Comparison of ENCODE assay signal across 13 cellular contexts in the genomic region with DNA sequence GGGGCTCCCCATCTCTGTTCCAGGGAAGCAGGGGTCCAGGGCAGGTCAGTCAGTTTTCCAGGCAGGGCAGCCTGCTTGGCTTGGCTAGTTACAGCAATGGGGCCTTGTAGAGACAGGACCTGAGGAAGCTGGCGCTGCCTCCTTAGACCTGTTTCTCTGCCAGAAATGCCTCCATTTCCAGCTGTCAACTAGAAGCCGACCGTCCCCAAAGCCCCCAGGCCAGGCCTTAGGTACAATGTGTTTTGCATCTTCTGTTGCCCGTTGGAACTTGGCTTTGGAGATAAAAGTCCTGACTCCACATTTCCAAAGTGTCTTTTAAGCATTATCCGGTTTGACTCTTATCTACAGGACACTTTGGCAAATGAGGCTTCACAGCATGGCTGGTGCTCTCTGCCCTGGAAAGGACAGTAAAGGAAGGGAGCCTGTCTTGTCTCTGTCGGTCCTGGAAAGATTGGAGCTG. TPM values are rescaled to one million over a fixed set of nuclear protein-coding genes. Genes with fewer than 3 reads are reported as not detected.
A peak's percentile ranks its signal among the peaks of the same experiment; 100 is the strongest.
DNase-seq lines count a peak whose midpoint lies in the region; ATAC-seq, FAIRE-seq and TF ChIP-seq lines count a peak whose summit lies in the region.
"Had no signal": no experiment of that assay in that cellular context is flagged by ENCODE, and none has a peak within 500 bp of the region (broad histone marks: within the 10 kb centered on the region; RNA-seq: fewer than 3 reads in every experiment).

No MANE protein-coding gene starts in this region.

- H3K36me3 ChIP-seq in right atrium auricular region (no peaks in the 10 kb centered on the region), endodermal cell (ENCODE audit: control insufficient read depth, insufficient read depth, low read length) (no peaks in the 10 kb centered on the region), vagina (no peaks in the 10 kb centered on the region)

- H3K36me3 Mint-ChIP-seq in endodermal cell (ENCODE audit: low read depth) (no peaks in the 10 kb centered on the region), nephron (ENCODE audit: low read depth) (no peaks in the 10 kb centered on the region)
- H3K36me3 Mint-ChIP-seq: activated naive CD8-positive, alpha-beta T cell treated with anti-CD3 and anti-CD28 coated beads for 36 hours; memory B cell had no signal

- no peak overlapping the region for H3K9ac ChIP-seq in endodermal cell (ENCODE audit: extremely low read depth, low read length, poor library complexity, severe bottlenecking)

- peaks cover 0 to 56% of the 10 kb centered on the region in 2 donors for H3K4me1 ChIP-seq in right atrium auricular region
- H3K4me1 ChIP-seq in endodermal cell (ENCODE audit: control insufficient read depth, insufficient read depth, low read length), result no peaks in the 10 kb centered on the region
- peaks cover 89% of the 10 kb centered on the region for H3K4me1 ChIP-seq in vagina

- ATAC-seq in Right ventricle myocardium inferior, result no peak

- H3K27ac ChIP-seq in right atrium auricular region, result peak overlapping the region; percentile 75 to 82
- H3K27ac ChIP-seq in endodermal cell (ENCODE audit: low read depth, low read length), result no peak overlapping the region
- peak overlapping the region; percentile 98 for H3K27ac ChIP-seq in vagina

- no peaks in the 10 kb centered on the region for H3K27me3 Mint-ChIP-seq in endodermal cell (ENCODE audit: insufficient read depth)
- peaks cover 16% of the 10 kb centered on the region for H3K27me3 Mint-ChIP-seq in nephron (ENCODE audit: low read depth)

- H3K4me1 Mint-ChIP-seq in endodermal cell (peaks cover 5% of the 10 kb centered on the region), nephron (peaks cover 19% of the 10 kb centered on the region)

- FAIRE-seq in GM19239 (lab: Jason Lieb, UNC), result no peak
- FAIRE-seq: GM12892 had no signal

- TF ChIP-seq POLR2A in vagina (IDR thresholded peaks at IDR 0.05), result no peak

- H3K27ac Mint-ChIP-seq in endodermal cell (no peak overlapping the region), nephron (peak overlapping the region in 2 of 3 experiments; percentile 48 to 77)
- H3K27ac Mint-ChIP-seq: activated naive CD8-positive, alpha-beta T cell treated with anti-CD3 and anti-CD28 coated beads for 36 hours; memory B cell had no signal

- H3K9me3 ChIP-seq in right atrium auricular region (no peaks in the 10 kb centered on the region), endodermal cell (ENCODE audit: control insufficient read depth, low read length) (no peaks in the 10 kb centered on the region), vagina (no peaks in the 10 kb centered on the region)
- H3K9me3 ChIP-seq: testis had no signal

- no peak for TF ChIP-seq CTCF in right atrium auricular region (IDR thresholded peaks at IDR 0.05)
- no peak for TF ChIP-seq CTCF in endodermal cell (conservative IDR thresholded peaks at IDR 0.05)
- TF ChIP-seq CTCF in nephron (IDR thresholded peaks at IDR 0.05; ENCODE audit: unreplicated experiment in 3 of 3), result no peak
- no peak for TF ChIP-seq CTCF in vagina (IDR thresholded peaks at IDR 0.05)

- 78 to 86% methylated on average over 6 of the region's 6 CpGs for WGBS in endodermal cell (ENCODE audit: insufficient coverage in 1 of 2, insufficient read length in 1 of 2), 2 experiments

- no peak for DNase-seq in right atrium auricular region (ENCODE audit: low spot score)
- no peak for DNase-seq in Right ventricle myocardium inferior (ENCODE audit: missing footprints)
- peak; percentile 62 for DNase-seq in endodermal cell
- DNase-seq in vagina (ENCODE audit: extremely low spot score in 2 of 2), result no peak
- DNase-seq in GM19239 (ENCODE audit: insufficient read length, low spot score), result no peak
- DNase-seq in NCI-H146 (lab: John Stamatoyannopoulos, UW), result no peak
- DNase-seq in stimulated activated CD4-positive, alpha-beta T cell treated with anti-CD3 and anti-CD28 coated beads, Interleukin-1b, Interleukin-23, amount 100 ng/mL, for 48 hours, result no peak
- DNase-seq: activated naive CD8-positive, alpha-beta T cell treated with anti-CD3 and anti-CD28 coated beads for 36 hours; retina; testis had no signal

- H3K4me3 ChIP-seq in right atrium auricular region (no peak overlapping the region), endodermal cell (ENCODE audit: low read length) (no peak overlapping the region), vagina (no peak overlapping the region)
- H3K4me3 ChIP-seq: testis had no signal

- intact Hi-C loops in Right ventricle myocardium inferior (cut with DNase I) (no loop called here), vagina (cut with DNase I) (loop anchor here (10.0 kb wide), 1 partner anchor 826 kb away; no protein-coding TSS in a partner anchor)

- no peaks in the 10 kb centered on the region for H3K27me3 ChIP-seq in right atrium auricular region
- no peaks in the 10 kb centered on the region for H3K27me3 ChIP-seq in endodermal cell (ENCODE audit: control insufficient read depth, insufficient read depth, low read length, poor library complexity, severe bottlenecking)
- no peaks in the 10 kb centered on the region for H3K27me3 ChIP-seq in vagina
- H3K27me3 ChIP-seq: testis had no signal

- H3K4me3 Mint-ChIP-seq in endodermal cell (no peak overlapping the region), nephron (no peak overlapping the region)
- H3K4me3 Mint-ChIP-seq: activated naive CD8-positive, alpha-beta T cell treated with anti-CD3 and anti-CD28 coated beads for 36 hours; memory B cell had no signal

- no peaks in the 10 kb centered on the region for H3K9me3 Mint-ChIP-seq in endodermal cell
- H3K9me3 Mint-ChIP-seq in nephron, result no peaks in the 10 kb centered on the region
- H3K9me3 Mint-ChIP-seq: activated naive CD8-positive, alpha-beta T cell treated with anti-CD3 and anti-CD28 coated beads for 36 hours; memory B cell had no signal

RNA-seq across cellular contexts. Expression of a gene that starts 42.6 kb away (rescaled TPM):
- 1 to 10 TPM in 1 of 2 donors, under 1 TPM in 1; 0.30 to 1.5 TPM for total RNA-seq in right atrium auricular region
- not detected for total RNA-seq in Right ventricle myocardium inferior
- total RNA-seq in endodermal cell, result under 1 TPM; 0.07 to 0.09 TPM
- polyA plus RNA-seq in endodermal cell (2013, experiment 1 of 2), result 0.11 TPM
- polyA plus RNA-seq in endodermal cell (2013, experiment 2 of 2), result 0.08 TPM
- 7.9 TPM for total RNA-seq in vagina
- total RNA-seq: activated naive CD8-positive, alpha-beta T cell treated with anti-CD3 and anti-CD28 coated beads for 36 hours had no signal
